ENCODE assay signal across 1 cellular context in genomic region chr2:44087037-44087713, GRCh38.
TF ChIP-seq lines count a peak whose summit lies in the region.

No MANE protein-coding gene starts in this region.

TF ChIP-seq in GM12878, 131 proteins besides CTCF, POLR2A, EP300 and RAD21 (continued from another document):
- TF ChIP-seq TAF1 (IDR thresholded peaks at IDR 0.05; ENCODE audit: borderline replicate concordance, low read depth, low read length) (no peak), NR2F1 (conservative IDR thresholded peaks at IDR 0.05) (0 out of 2 replicates have a peak, but pooled peaks have one; percentile 23), DPF2 (IDR thresholded peaks at IDR 0.05) (0 out of 2 replicates have a peak, but pooled peaks have one; percentile 22), ETV6 (conservative IDR thresholded peaks at IDR 0.05 in 1 of 2, IDR thresholded peaks at IDR 0.05 in 1 of 2; ENCODE audit: borderline replicate concordance in 1 of 2, low read depth in 1 of 2) (no peak), POLR2AphosphoS2 (IDR thresholded peaks at IDR 0.05; ENCODE audit: low read depth, low read length) (no peak), MTA2 (IDR thresholded peaks at IDR 0.05; ENCODE audit: low read depth) (peak; percentile 40; the same call in 1 of the 2 replicates), ZNF207 (IDR thresholded peaks at IDR 0.05; ENCODE audit: borderline replicate concordance) (no peak), E4F1 (IDR thresholded peaks at IDR 0.05; ENCODE audit: borderline replicate concordance, partially characterized antibody) (no peak), MTA3 (IDR thresholded peaks at IDR 0.05; ENCODE audit: borderline replicate concordance, low read length) (no peak), BMI1 (IDR thresholded peaks at IDR 0.05; ENCODE audit: borderline replicate concordance) (no peak), SMARCA5 (IDR thresholded peaks at IDR 0.05) (peak; percentile 53), CREM (IDR thresholded peaks at IDR 0.05; ENCODE audit: low read depth) (peak; percentile 96), IRF3 (IDR thresholded peaks at IDR 0.05) (no peak), TCF3 (IDR thresholded peaks at IDR 0.05; ENCODE audit: borderline replicate concordance, insufficient read depth, low read depth, low read length) (no peak), ATF2 (IDR thresholded peaks at IDR 0.05; ENCODE audit: low read length) (peak; percentile 99), RAD51 (IDR thresholded peaks at IDR 0.05) (0 out of 2 replicates have a peak, but pooled peaks have one; percentile 30), SMC3 (IDR thresholded peaks at IDR 0.05; ENCODE audit: borderline replicate concordance, low read length) (peak; percentile 87), NR2C2 (IDR thresholded peaks at IDR 0.05; ENCODE audit: borderline replicate concordance, control insufficient read depth, insufficient read length, low read depth) (no peak), STAT3 (IDR thresholded peaks at IDR 0.05; ENCODE audit: low read depth, low read length) (no peak), RUNX3 (IDR thresholded peaks at IDR 0.05; ENCODE audit: low read length) (no peak), KDM1A (IDR thresholded peaks at IDR 0.05; ENCODE audit: borderline replicate concordance) (no peak), YY1 (IDR thresholded peaks at IDR 0.05; ENCODE audit: low read depth, low read length) (peak; percentile 88), CBX5 (IDR thresholded peaks at IDR 0.05; ENCODE audit: low read depth) (no peak), USF2 (IDR thresholded peaks at IDR 0.05; ENCODE audit: borderline replicate concordance, low read depth, low read length) (no peak), IKZF2 (IDR thresholded peaks at IDR 0.05) (peak in 1 of 2 experiments; percentile 29; a peak in 1 of 4 replicates), MXI1 (IDR thresholded peaks at IDR 0.05; ENCODE audit: low read depth, low read length) (0 out of 2 replicates have a peak, but pooled peaks have one; percentile 17), MEF2A (IDR thresholded peaks at IDR 0.05; ENCODE audit: insufficient read depth, low read depth, low read length) (peak; percentile 78), SKIL (IDR thresholded peaks at IDR 0.05; ENCODE audit: low read depth, poor library complexity, severe bottlenecking) (peak; percentile 65), JUNB (IDR thresholded peaks at IDR 0.05) (peak; percentile 65), RB1 (IDR thresholded peaks at IDR 0.05; ENCODE audit: borderline replicate concordance) (0 out of 2 replicates have a peak, but pooled peaks have one; percentile 71), RELA (IDR thresholded peaks at IDR 0.05; ENCODE audit: borderline replicate concordance, partially characterized antibody) (peak; percentile 17), SMAD5 (IDR thresholded peaks at IDR 0.05; ENCODE audit: low read depth) (no peak), RFX5 (IDR thresholded peaks at IDR 0.05; ENCODE audit: low read depth, low read length) (no peak), ZNF592 (IDR thresholded peaks at IDR 0.05) (0 out of 2 replicates have a peak, but pooled peaks have one; percentile 58), POU2F2 (IDR thresholded peaks at IDR 0.05; ENCODE audit: borderline replicate concordance, low read depth, low read length) (peak; percentile 46; the same call in 1 of the 3 replicates), IKZF1 (conservative IDR thresholded peaks at IDR 0.05) (peak; percentile 46; the same call in 1 of the 2 replicates), FOXK2 (IDR thresholded peaks at IDR 0.05) (peak; percentile 87), SUZ12 (IDR thresholded peaks at IDR 0.05; ENCODE audit: unreplicated experiment) (no peak), ZNF687 (IDR thresholded peaks at IDR 0.05) (no peak), CEBPB (IDR thresholded peaks at IDR 0.05; ENCODE audit: borderline replicate concordance in 1 of 2, low read depth in 2 of 2, low read length in 2 of 2) (no peak), BCL3 (IDR thresholded peaks at IDR 0.05; ENCODE audit: borderline replicate concordance, insufficient read depth, low read depth, low read length, poor library complexity, severe bottlenecking) (no peak), MYC (IDR thresholded peaks at IDR 0.05; ENCODE audit: insufficient read depth, insufficient read length, insufficient replicate concordance, low read length, severe bottlenecking) (no peak), EED (IDR thresholded peaks at IDR 0.05; ENCODE audit: low read depth) (peak; percentile 59; the same call in 1 of the 2 replicates), JUND (IDR thresholded peaks at IDR 0.05; ENCODE audit: low read depth, low read length) (peak; percentile 86; the same call in 1 of the 2 replicates), SMAD1 (IDR thresholded peaks at IDR 0.05; ENCODE audit: low read depth, partially characterized antibody) (no peak), ATF7 (IDR thresholded peaks at IDR 0.05; ENCODE audit: low read depth) (peak; percentile 99), NFXL1 (IDR thresholded peaks at IDR 0.05; ENCODE audit: borderline replicate concordance) (no peak)
